ENCODE assay signal across 10 cellular contexts in the genomic region with DNA sequence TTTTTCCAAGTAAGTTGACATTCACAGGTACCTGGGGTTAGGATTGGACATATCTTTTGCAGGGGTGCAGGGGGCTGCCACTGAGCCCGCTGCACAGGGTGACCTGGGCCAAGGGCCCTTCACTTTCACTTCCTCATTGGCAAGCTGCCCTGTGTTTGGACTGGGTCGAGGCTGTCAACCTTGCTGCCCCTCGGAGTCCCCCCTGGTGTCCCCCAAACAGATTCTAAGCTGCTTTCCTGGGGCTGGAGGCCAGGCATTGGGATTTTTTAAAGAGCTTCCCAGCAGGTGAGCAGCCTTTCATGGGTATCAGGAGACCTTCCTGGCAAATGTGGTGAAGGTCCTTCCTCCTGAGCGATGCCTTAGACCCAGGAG. TPM values are rescaled to one million over a fixed set of nuclear protein-coding genes. Genes with fewer than 3 reads are reported as not detected.
DNase-seq lines count a peak whose midpoint lies in the region; ATAC-seq, FAIRE-seq and TF ChIP-seq lines count a peak whose summit lies in the region.
"Had no signal": no experiment of that assay in that cellular context is flagged by ENCODE, and none has a peak within 500 bp of the region (broad histone marks: within the 10 kb centered on the region; RNA-seq: fewer than 3 reads in every experiment).

No MANE protein-coding gene starts in this region.

- no peak for TF ChIP-seq EP300 in sigmoid colon (IDR thresholded peaks at IDR 0.05)

- peak; percentile 24 for DNase-seq in NCI-H82 (lab: John Stamatoyannopoulos, UW)
- no peak for DNase-seq in NCI-H82 treated with DMSO at 0.1 percent for 48 hours (lab: John Stamatoyannopoulos, UW; ENCODE audit: unreplicated experiment)
- peak; percentile 77 for DNase-seq in NCI-H1105 treated with DMSO at 0.1 percent for 48 hours (lab: John Stamatoyannopoulos, UW)
- no peak for DNase-seq in activated T-helper 1 cell treated with anti-CD3 and anti-CD28 coated beads, Interleukin-12 subunit alpha, Interleukin-12 subunit beta, Interleukin-2, Interleukin-4 antibody, amounts not matched to agents 30 ng/mL and 10 ng/mL and 1 ng/mL, durations not matched to agents 14 hours and 24 hours and 36 hours (ENCODE audit: low spot score)
- DNase-seq in small intestine: peak; percentile 55
- no peak for DNase-seq in sigmoid colon
- DNase-seq: ACHN, mesenchymal stem cell had no signal

- H3K36me3 Mint-ChIP-seq in activated T-helper 1 cell treated with anti-CD3 and anti-CD28 coated beads, Interleukin-12 subunit alpha, Interleukin-12 subunit beta, Interleukin-2, Interleukin-4 antibody, amounts not matched to agents 30 ng/mL and 10 ng/mL and 1 ng/mL, durations not matched to agents 14 hours and 24 hours and 36 hours (ENCODE audit: low read depth): no peaks in the 10 kb centered on the region

- intact Hi-C loops in activated T-helper 1 cell treated with anti-CD3 and anti-CD28 coated beads, Interleukin-12 subunit alpha, Interleukin-12 subunit beta, Interleukin-2, Interleukin-4 antibody, amounts not matched to agents 30 ng/mL and 10 ng/mL and 1 ng/mL, durations not matched to agents 14 hours and 24 hours and 36 hours (cut with micrococcal nuclease): loop anchor here (5.0 kb wide), 3 partner anchors 44 to 186 kb away; a partner anchor contains a TSS
- intact Hi-C loops in sigmoid colon (cut with DNase I): no loop called here

- no peaks in the 10 kb centered on the region for H3K9me3 ChIP-seq in small intestine (ENCODE audit: control insufficient read depth, low read depth)
- no peaks in the 10 kb centered on the region for H3K9me3 ChIP-seq in sigmoid colon

- H3K27me3 Mint-ChIP-seq in activated T-helper 1 cell treated with anti-CD3 and anti-CD28 coated beads, Interleukin-12 subunit alpha, Interleukin-12 subunit beta, Interleukin-2, Interleukin-4 antibody, amounts not matched to agents 30 ng/mL and 10 ng/mL and 1 ng/mL, durations not matched to agents 14 hours and 24 hours and 36 hours (ENCODE audit: insufficient read depth): peaks cover 5% of the 10 kb centered on the region

- H3K27me3 ChIP-seq in small intestine (ENCODE audit: control insufficient read depth in 2 of 2, insufficient read depth in 2 of 2, low read length in 2 of 2) (no peaks in the 10 kb centered on the region), sigmoid colon (peaks cover 0 to 9% (median 0%) of the 10 kb centered on the region in 3 donors)

- ATAC-seq in GM21360 (IDR thresholded peaks at IDR 0.05; ENCODE audit: unreplicated experiment) (no peak), HG03439 (IDR thresholded peaks at IDR 0.05; ENCODE audit: unreplicated experiment) (no peak)

- H3K27ac ChIP-seq in small intestine (ENCODE audit: low read depth in 1 of 2, low read length in 1 of 2) (peak overlapping the region; percentile 27 to 89), sigmoid colon (no peak overlapping the region)

- H3K36me3 ChIP-seq in small intestine (ENCODE audit: control insufficient read depth in 2 of 2, insufficient read depth in 2 of 2, low read length in 2 of 2) (no peaks in the 10 kb centered on the region), sigmoid colon (no peaks in the 10 kb centered on the region)

- TF ChIP-seq POLR2A in sigmoid colon (IDR thresholded peaks at IDR 0.05): no peak

- FAIRE-seq in small intestine (lab: Jason Lieb, UNC): no peak

- H3K4me1 Mint-ChIP-seq in activated T-helper 1 cell treated with anti-CD3 and anti-CD28 coated beads, Interleukin-12 subunit alpha, Interleukin-12 subunit beta, Interleukin-2, Interleukin-4 antibody, amounts not matched to agents 30 ng/mL and 10 ng/mL and 1 ng/mL, durations not matched to agents 14 hours and 24 hours and 36 hours (ENCODE audit: low read depth): peaks cover 40% of the 10 kb centered on the region

- H3K4me3 Mint-ChIP-seq in activated T-helper 1 cell treated with anti-CD3 and anti-CD28 coated beads, Interleukin-12 subunit alpha, Interleukin-12 subunit beta, Interleukin-2, Interleukin-4 antibody, amounts not matched to agents 30 ng/mL and 10 ng/mL and 1 ng/mL, durations not matched to agents 14 hours and 24 hours and 36 hours: peak overlapping the region; percentile 68

- WGBS in small intestine, 3 donors: 10 to 22% (median 10%) methylated on average over 4 of the region's 4 CpGs
- 8 to 13% methylated on average over 4 of the region's 4 CpGs for WGBS in sigmoid colon, 2 donors

- TF ChIP-seq CTCF in sigmoid colon (IDR thresholded peaks at IDR 0.05): no peak

- peak overlapping the region; percentile 13 for H3K27ac Mint-ChIP-seq in activated T-helper 1 cell treated with anti-CD3 and anti-CD28 coated beads, Interleukin-12 subunit alpha, Interleukin-12 subunit beta, Interleukin-2, Interleukin-4 antibody, amounts not matched to agents 30 ng/mL and 10 ng/mL and 1 ng/mL, durations not matched to agents 14 hours and 24 hours and 36 hours

- H3K9me3 Mint-ChIP-seq in activated T-helper 1 cell treated with anti-CD3 and anti-CD28 coated beads, Interleukin-12 subunit alpha, Interleukin-12 subunit beta, Interleukin-2, Interleukin-4 antibody, amounts not matched to agents 30 ng/mL and 10 ng/mL and 1 ng/mL, durations not matched to agents 14 hours and 24 hours and 36 hours: no peaks in the 10 kb centered on the region

- H3K4me1 ChIP-seq in small intestine (ENCODE audit: control insufficient read depth in 2 of 2, insufficient read depth in 1 of 2, low read depth in 1 of 2, low read length in 1 of 2) (peaks cover 0 to 4% of the 10 kb centered on the region in 2 donors), sigmoid colon (no peaks in the 10 kb centered on the region)

- H3K4me3 ChIP-seq in small intestine (ENCODE audit: low read depth in 1 of 2, low read length in 2 of 2): peak overlapping the region; percentile 4 to 8
- H3K4me3 ChIP-seq in sigmoid colon: no peak overlapping the region

RNA-seq across cellular contexts. Expression of a gene that starts 7.9 kb away (rescaled TPM):
- total RNA-seq in activated T-helper 1 cell treated with anti-CD3 and anti-CD28 coated beads, Interleukin-12 subunit alpha, Interleukin-12 subunit beta, Interleukin-2, Interleukin-4 antibody, amounts not matched to agents 30 ng/mL and 10 ng/mL and 1 ng/mL, durations not matched to agents 14 hours and 24 hours and 36 hours: not detected in 2 replicates
- under 1 TPM in 2 of 3 donors, not detected in 1; 0.43 to 0.67 TPM for polyA plus RNA-seq in small intestine
- not detected for total RNA-seq in sigmoid colon
- under 1 TPM in 2 of 3 donors, not detected in 1; 0.13 to 0.23 TPM for polyA plus RNA-seq in sigmoid colon

RNA-seq across cellular contexts. Expression of a gene that starts 53.0 kb away (rescaled TPM):
- total RNA-seq in activated T-helper 1 cell treated with anti-CD3 and anti-CD28 coated beads, Interleukin-12 subunit alpha, Interleukin-12 subunit beta, Interleukin-2, Interleukin-4 antibody, amounts not matched to agents 30 ng/mL and 10 ng/mL and 1 ng/mL, durations not matched to agents 14 hours and 24 hours and 36 hours: 31.8 and 33.8 TPM in 2 replicates
- polyA plus RNA-seq in small intestine (1 to 10 TPM; 1.4 to 3.0 (median 1.8) TPM), sigmoid colon (1 to 10 TPM; 1.8 to 2.9 (median 2.8) TPM)
- total RNA-seq in sigmoid colon: 10 to 100 TPM in 1 of 4 donors, 1 to 10 TPM in 3; 6.9 to 14.7 (median 7.7) TPM

Comparison
In these comparisons a context has a peak if more than half of its experiments do, and no peak if none do; other contexts are left out.
1. DNase-seq: peak in NCI-H82 (single experiment), NCI-H1105 treated with DMSO at 0.1 percent for 48 hours (single experiment) and small intestine (single experiment); none in NCI-H82 treated with DMSO at 0.1 percent for 48 hours (single experiment), activated T-helper 1 cell treated with anti-CD3 and anti-CD28 coated beads, Interleukin-12 subunit alpha, Interleukin-12 subunit beta, Interleukin-2, Interleukin-4 antibody, amounts not matched to agents 30 ng/mL and 10 ng/mL and 1 ng/mL, durations not matched to agents 14 hours and 24 hours and 36 hours (single experiment) and sigmoid colon (single experiment).
2. H3K27ac ChIP-seq: peak in small intestine (2 of 2); none in sigmoid colon (0 of 4).
3. H3K4me3 ChIP-seq: peak in small intestine (2 of 2); none in sigmoid colon (0 of 4).